Comparison of ENCODE assay signal across 27 cellular contexts in the genomic region with DNA sequence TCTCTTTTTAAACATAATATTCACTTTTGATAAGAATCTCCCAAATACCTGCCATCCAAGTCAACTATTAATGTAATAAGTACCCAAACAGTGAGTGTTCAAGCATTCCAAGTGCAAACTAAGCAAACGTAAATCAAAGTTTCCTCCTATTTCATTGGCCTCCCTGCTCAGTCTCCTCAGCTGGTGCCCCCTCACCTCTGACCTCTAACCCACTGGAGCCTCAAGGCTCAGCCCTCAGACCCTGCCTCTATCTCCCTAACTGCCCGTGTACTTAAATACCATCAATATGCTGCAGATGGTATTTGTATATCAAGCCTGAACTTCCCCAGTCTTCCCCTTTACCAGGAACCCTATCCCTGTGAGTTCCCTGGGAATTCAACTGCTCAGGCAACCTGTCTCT. TPM values are rescaled to one million over a fixed set of nuclear protein-coding genes. Genes with fewer than 3 reads are reported as not detected.
A peak's percentile ranks its signal among the peaks of the same experiment; 100 is the strongest.
DNase-seq lines count a peak whose midpoint lies in the region; ATAC-seq and TF ChIP-seq lines count a peak whose summit lies in the region.
"Had no signal": no experiment of that assay in that cellular context is flagged by ENCODE, and none has a peak within 500 bp of the region (broad histone marks: within the 10 kb centered on the region; RNA-seq: fewer than 3 reads in every experiment).

No MANE protein-coding gene starts in this region.

- BruUV-seq in MCF 10A (replicated peaks; lab: Mats Ljungman, UMichigan), result no TSS peak
- BruUV-seq in mammary epithelial cell (replicated peaks; lab: Mats Ljungman, UMichigan), result no TSS peak

- H3K4me2 ChIP-seq in mammary epithelial cell (ENCODE audit: insufficient read depth, low read depth, low read length) (no peak overlapping the region), smooth muscle cell (no peak overlapping the region)

- DNase-seq in MCF 10A (ENCODE audit: unreplicated experiment), result no peak
- DNase-seq in mammary epithelial cell, result no peak
- DNase-seq in HFFc6, result no peak
- DNase-seq in smooth muscle cell (lab: John Stamatoyannopoulos, UW; ENCODE audit: unreplicated experiment), result no peak
- DNase-seq in SW 1271 (lab: John Stamatoyannopoulos, UW), result no peak
- DNase-seq in adrenal gland, result no peak
- DNase-seq: activated CD8-positive, alpha-beta memory T cell treated with anti-CD3 and anti-CD28 coated beads, Interleukin-2, amount 50 U/mL, for 4 hours; activated effector memory CD4-positive, alpha-beta T cell treated with Interleukin-2 at 50 U/mL for 16 hours; BE2C; DMS79; esophagus squamous epithelium; heart left ventricle; left ventricle myocardium inferior; NCI-H1048; NCI-H1694; NCI-H446; NCI-H748 treated with DMSO at 0.1 percent for 48 hours; occipital lobe; Peyer's patch; SHP77 treated with DMSO at 0.1 percent for 48 hours; stimulated activated CD4-positive, alpha-beta T cell treated with anti-CD3 and anti-CD28 coated beads, Interleukin-4, amount 100 ng/mL, for 1 hour; trophoblast cell had no signal

- H3K4me3 Mint-ChIP-seq in MCF 10A (ENCODE audit: unreplicated experiment) (no peak overlapping the region), HFFc6 (no peak overlapping the region), brain (no peak overlapping the region)
- H3K4me3 Mint-ChIP-seq: dendritic cell treated with granulocyte-macrophage colony-stimulating factor and Interleukin-4, amounts not matched to agents 40 ng/mL and 50 ng/mL, for 4 days had no signal

- H3K9me3 Mint-ChIP-seq in MCF 10A (ENCODE audit: unreplicated experiment) (no peaks in the 10 kb centered on the region), HFFc6 (no peaks in the 10 kb centered on the region), brain (no peaks in the 10 kb centered on the region)
- H3K9me3 Mint-ChIP-seq: dendritic cell treated with granulocyte-macrophage colony-stimulating factor and Interleukin-4, amounts not matched to agents 40 ng/mL and 50 ng/mL, for 4 days had no signal

- no peak overlapping the region for H3K27ac ChIP-seq in mammary epithelial cell (ENCODE audit: insufficient read depth, low read depth, low read length)
- peak overlapping the region; percentile 61 for H3K27ac ChIP-seq in smooth muscle cell (ENCODE audit: low read depth)
- peak overlapping the region in 1 of 5 donors; percentile 26 for H3K27ac ChIP-seq in adrenal gland
- H3K27ac ChIP-seq: esophagus squamous epithelium, heart left ventricle, left ventricle myocardium inferior, Peyer's patch had no signal

- H4K20me1 ChIP-seq in mammary epithelial cell (ENCODE audit: insufficient read depth, low read length), result peaks cover 2% of the 10 kb centered on the region
- peaks cover 99% of the 10 kb centered on the region for H4K20me1 ChIP-seq in smooth muscle cell (ENCODE audit: low read depth)

- no peak overlapping the region for H2AFZ ChIP-seq in mammary epithelial cell (ENCODE audit: low read depth, low read length)
- no peak overlapping the region for H2AFZ ChIP-seq in smooth muscle cell (ENCODE audit: low read depth)

- 93% methylated on average over 2 of the region's 2 CpGs for WGBS in mammary epithelial cell (ENCODE audit: low coverage, missing lambda C conversion rate)
- 87% methylated on average over 2 of the region's 2 CpGs for WGBS in smooth muscle cell (ENCODE audit: low lambda C conversion rate)
- 68 to 78% (median 74%) methylated on average over 2 of the region's 2 CpGs for WGBS in adrenal gland, 4 donors

- ATAC-seq in GM21526 (IDR thresholded peaks at IDR 0.05; ENCODE audit: low FRiP score, unreplicated experiment), result no peak
- ATAC-seq: heart left ventricle, sciatic nerve had no signal

- TF ChIP-seq POLR2A in adrenal gland (IDR thresholded peaks at IDR 0.05), result no peak

- H3K9me3 ChIP-seq in mammary epithelial cell (replicated peaks; ENCODE audit: insufficient read depth, low read length) (no peaks in the 10 kb centered on the region), smooth muscle cell (replicated peaks; ENCODE audit: low read depth) (no peaks in the 10 kb centered on the region), adrenal gland (replicated peaks in 1 of 3) (no peaks in the 10 kb centered on the region)
- H3K9me3 ChIP-seq: BE2C, esophagus squamous epithelium, heart left ventricle, left ventricle myocardium inferior, Peyer's patch, prostate gland had no signal

- H3F3A ChIP-seq in smooth muscle cell (ENCODE audit: low read depth), result peaks cover 45% of the 10 kb centered on the region

- H3K27me3 Mint-ChIP-seq in MCF 10A (ENCODE audit: insufficient read depth, unreplicated experiment), result no peaks in the 10 kb centered on the region
- no peaks in the 10 kb centered on the region; the same call in 1 of the 2 replicates for H3K27me3 Mint-ChIP-seq in HFFc6 (ENCODE audit: insufficient read depth)
- no peaks in the 10 kb centered on the region for H3K27me3 Mint-ChIP-seq in brain
- H3K27me3 Mint-ChIP-seq: dendritic cell treated with granulocyte-macrophage colony-stimulating factor and Interleukin-4, amounts not matched to agents 40 ng/mL and 50 ng/mL, for 4 days had no signal

- peak overlapping the region; percentile 13 for H3K27ac Mint-ChIP-seq in MCF 10A (ENCODE audit: low read depth, unreplicated experiment)
- peak overlapping the region; percentile 6; the same call in 1 of the 2 replicates for H3K27ac Mint-ChIP-seq in HFFc6
- peak overlapping the region in 3 of 5 experiments; percentile 13 to 59 (median 46) for H3K27ac Mint-ChIP-seq in brain
- H3K27ac Mint-ChIP-seq: dendritic cell treated with granulocyte-macrophage colony-stimulating factor and Interleukin-4, amounts not matched to agents 40 ng/mL and 50 ng/mL, for 4 days had no signal

- dilution Hi-C loops in mammary epithelial cell (cut with HindIII; ENCODE audit: low sequenced_read_pairs), result loop anchor here (5.0 kb wide), 1 partner anchor 63 kb away; no protein-coding TSS in a partner anchor

- H3K4me1 Mint-ChIP-seq in MCF 10A (ENCODE audit: insufficient read depth, unreplicated experiment), result peaks cover 21% of the 10 kb centered on the region
- H3K4me1 Mint-ChIP-seq in HFFc6 (ENCODE audit: low read depth), result peaks cover 50% of the 10 kb centered on the region
- H3K4me1 Mint-ChIP-seq in brain, result peaks cover 68% of the 10 kb centered on the region

- no peaks in the 10 kb centered on the region for H3K27me3 ChIP-seq in mammary epithelial cell (ENCODE audit: insufficient read depth, low read length)
- no peaks in the 10 kb centered on the region for H3K27me3 ChIP-seq in smooth muscle cell (ENCODE audit: low read depth)
- H3K27me3 ChIP-seq in adrenal gland, result no peaks in the 10 kb centered on the region
- H3K27me3 ChIP-seq: BE2C, esophagus squamous epithelium, heart left ventricle, Peyer's patch had no signal

- H3K36me3 ChIP-seq in mammary epithelial cell (ENCODE audit: insufficient read depth, low read length) (peaks cover 9% of the 10 kb centered on the region), smooth muscle cell (ENCODE audit: low read depth) (no peaks in the 10 kb centered on the region), adrenal gland (replicated peaks in 1 of 2) (no peaks in the 10 kb centered on the region)
- H3K36me3 ChIP-seq: left ventricle myocardium inferior, Peyer's patch, prostate gland had no signal

- H3K4me1 ChIP-seq in mammary epithelial cell (ENCODE audit: insufficient read depth, low read length) (peaks cover 13% of the 10 kb centered on the region), smooth muscle cell (ENCODE audit: low read depth) (peaks cover 11% of the 10 kb centered on the region), adrenal gland (replicated peaks in 1 of 2) (peaks cover 0 to 31% of the 10 kb centered on the region in 2 donors)

- peaks cover 99% of the 10 kb centered on the region for H3K79me2 ChIP-seq in mammary epithelial cell (ENCODE audit: insufficient read depth, low read length)
- peaks cover 99% of the 10 kb centered on the region for H3K79me2 ChIP-seq in smooth muscle cell (ENCODE audit: low read depth)

- CTCF ChIA-PET in MCF 10A (lab: Yijun Ruan, JAX) (no interaction called here), mammary epithelial cell (lab: Charles Lee; ENCODE audit: low non-redundant PET) (no interaction called here)

- POLR2A ChIA-PET in MCF 10A (lab: Yijun Ruan, JAX), result no interaction called here

- TF ChIP-seq CTCF in MCF 10A (IDR thresholded peaks at IDR 0.05; ENCODE audit: unreplicated experiment), result no peak
- TF ChIP-seq CTCF in mammary epithelial cell (conservative IDR thresholded peaks at IDR 0.05 in 1 of 2, IDR thresholded peaks at IDR 0.05 in 1 of 2; ENCODE audit: extremely low read depth in 1 of 2, insufficient read depth in 1 of 2, low read depth in 1 of 2, low read length in 2 of 2), result no peak
- TF ChIP-seq CTCF in HFFc6 (IDR thresholded peaks at IDR 0.05), result no peak
- no peak for TF ChIP-seq CTCF in brain (conservative IDR thresholded peaks at IDR 0.05)
- no peak for TF ChIP-seq CTCF in smooth muscle cell (IDR thresholded peaks at IDR 0.05; ENCODE audit: borderline replicate concordance, insufficient read depth, poor library complexity, severe bottlenecking)
- TF ChIP-seq CTCF in adrenal gland (IDR thresholded peaks at IDR 0.05), result no peak

- in situ Hi-C loops in mammary epithelial cell (cut with MboI; ENCODE audit: low sequenced_read_pairs in 2 of 2), result no loop called here

- no peak overlapping the region for H3K9ac ChIP-seq in mammary epithelial cell (ENCODE audit: insufficient read depth, low read length)
- no peak overlapping the region for H3K9ac ChIP-seq in smooth muscle cell (ENCODE audit: low read depth)

- intact Hi-C loops in MCF 10A (cut with micrococcal nuclease), result no loop called here
- intact Hi-C loops in mammary epithelial cell (cut with micrococcal nuclease), result no loop called here
- intact Hi-C loops in adrenal gland (cut with DNase I), result no loop called here

- H3K4me3 ChIP-seq in mammary epithelial cell (replicated peaks in 1 of 3; ENCODE audit: insufficient read depth in 1 of 3, low read depth in 2 of 3, low read length in 3 of 3) (no peak overlapping the region), smooth muscle cell (no peak overlapping the region), adrenal gland (no peak overlapping the region)
- H3K4me3 ChIP-seq: esophagus squamous epithelium, heart left ventricle, left ventricle myocardium inferior, Peyer's patch, prostate gland had no signal

- H3K36me3 Mint-ChIP-seq in MCF 10A (ENCODE audit: insufficient read depth, unreplicated experiment) (peaks cover 16% of the 10 kb centered on the region), HFFc6 (ENCODE audit: low read depth) (peaks cover 24% of the 10 kb centered on the region), brain (peaks cover 80% of the 10 kb centered on the region)

RNA-seq across cellular contexts. Expression of gene CHSY1, which starts 31.8 kb away (rescaled TPM):
- total RNA-seq in MCF 10A (2022) (24.3 and 29.8 TPM in 2 replicates), mammary epithelial cell (10 to 100 TPM; 37.9 to 40.2 TPM), smooth muscle cell (123 and 155 TPM in 2 replicates), adrenal gland (10 to 100 TPM; 28.8 to 82.5 (median 37.7) TPM)
- polyA plus RNA-seq in mammary epithelial cell (30.2 TPM), brain (ENCODE audit: insufficient read depth, low read depth, low replicate concordance) (23.9 TPM), smooth muscle cell (71.8 and 106 TPM in 2 replicates), adrenal gland (10 to 100 TPM; 14.8 to 29.2 (median 18.5) TPM)
- polyA minus RNA-seq in mammary epithelial cell, result 83.7 TPM
- total RNA-seq in HFFc6 (2021; fragmentation: NEBNext Ultra II Directional; extraction: Animal tissue kit (Norgen Biotek cat#: 25700)), result 10 to 100 TPM; 29.2 to 44.2 (median 40.0) TPM

RNA-seq across cellular contexts. Expression of gene SELENOS, which starts 57.2 kb away (rescaled TPM):
- total RNA-seq in MCF 10A (2022) (145 and 187 TPM in 2 replicates), mammary epithelial cell (10 to 100 TPM; 51.7 to 81.2 TPM), smooth muscle cell (108 and 114 TPM in 2 replicates), adrenal gland (100 to 1,000 TPM in 1 of 8 donors, 10 to 100 TPM in 7; 47.7 to 165 (median 81.6) TPM)
- polyA plus RNA-seq in mammary epithelial cell (68.4 TPM), brain (ENCODE audit: insufficient read depth, low read depth, low replicate concordance) (50.0 TPM), smooth muscle cell (130 and 142 TPM in 2 replicates), adrenal gland (100 to 1,000 TPM in 1 of 3 donors, 10 to 100 TPM in 2; 47.9 to 205 (median 68.8) TPM)
- polyA minus RNA-seq in mammary epithelial cell, result 23.9 TPM
- 10 to 100 TPM; 73.1 to 83.1 (median 80.0) TPM for total RNA-seq in HFFc6 (2021; fragmentation: NEBNext Ultra II Directional; extraction: Animal tissue kit (Norgen Biotek cat#: 25700))
